Comparison of ENCODE assay signal across 15 cellular contexts in genomic region chr6:138569970-138570715, GRCh38.
A peak's percentile ranks its signal among the peaks of the same experiment; 100 is the strongest.
DNase-seq lines count a peak whose midpoint lies in the region; ATAC-seq and TF ChIP-seq lines count a peak whose summit lies in the region.
"Had no signal": no experiment of that assay in that cellular context is flagged by ENCODE, and none has a peak within 500 bp of the region (broad histone marks: within the 10 kb centered on the region; RNA-seq: fewer than 3 reads in every experiment).

No MANE protein-coding gene starts in this region.

- no peak for TF ChIP-seq POLR2A in body of pancreas (IDR thresholded peaks at IDR 0.05)

- H3K4me2 ChIP-seq in neural cell (ENCODE audit: low read length) = peak overlapping the region; percentile 86

- H3K9me2 ChIP-seq in neural cell (ENCODE audit: insufficient read depth, low read length) = no peaks in the 10 kb centered on the region

- H3K4me3 ChIP-seq in HUES6 (ENCODE audit: low read depth, low read length) (peak overlapping the region; percentile 49; the same call in 1 of the 2 replicates), dorsolateral prefrontal cortex (peak overlapping the region in 33 of 59 donors; percentile 1 to 55 (median 43)), neural cell (ENCODE audit: low read length) (peak overlapping the region; percentile 67), body of pancreas (no peak overlapping the region)

- H3K79me2 ChIP-seq in neural cell (replicated peaks; ENCODE audit: insufficient read depth, low read length) = peaks cover 38% of the 10 kb centered on the region

- H3K9ac ChIP-seq in HUES6 (ENCODE audit: low read length) = no peak overlapping the region
- peak overlapping the region; percentile 0 for H3K9ac ChIP-seq in neural cell (ENCODE audit: low read length)

- H3K27ac ChIP-seq in HUES6 (ENCODE audit: low read depth, low read length) (no peak overlapping the region), dorsolateral prefrontal cortex (peak overlapping the region in 2 of 59 donors; percentile 30 to 49), neural cell (ENCODE audit: low read length) (peak overlapping the region; percentile 54), body of pancreas (peak overlapping the region in 1 of 4 donors; percentile 29)

- H3K4me1 ChIP-seq in HUES6 (ENCODE audit: control insufficient read depth, insufficient read depth, low read length) (peaks cover 29% of the 10 kb centered on the region), body of pancreas (peaks cover 10% of the 10 kb centered on the region)

- no peak for TF ChIP-seq EP300 in neural cell (conservative IDR thresholded peaks at IDR 0.05; ENCODE audit: poor library complexity, severe bottlenecking)

- H2AFZ ChIP-seq in neural cell (ENCODE audit: low read depth, low read length) = no peak overlapping the region

- H3K36me3 ChIP-seq in HUES6 (ENCODE audit: control insufficient read depth, insufficient read depth, low read length) (no peaks in the 10 kb centered on the region), neural cell (ENCODE audit: insufficient read depth, low read length) (no peaks in the 10 kb centered on the region), body of pancreas (replicated peaks in 1 of 2; ENCODE audit: insufficient read depth in 1 of 2, low read depth in 2 of 2) (no peaks in the 10 kb centered on the region)

- H3F3A ChIP-seq in neural cell (ENCODE audit: insufficient read depth, low read length, poor library complexity, severe bottlenecking) = no peaks in the 10 kb centered on the region

- TF ChIP-seq CTCF in dorsolateral prefrontal cortex (IDR thresholded peaks at IDR 0.05 in 54 of 56, conservative IDR thresholded peaks at IDR 0.05 in 2 of 56; ENCODE audit: low read depth in 1 of 56, partially characterized antibody in 56 of 56) (no peak), neural cell (IDR thresholded peaks at IDR 0.05; ENCODE audit: poor library complexity, severe bottlenecking) (no peak), body of pancreas (IDR thresholded peaks at IDR 0.05) (no peak)

- ATAC-seq in body of pancreas = no peak
- ATAC-seq in GM18502 (IDR thresholded peaks at IDR 0.05; ENCODE audit: poor library complexity, unreplicated experiment) = no peak
- ATAC-seq in HG03280 (IDR thresholded peaks at IDR 0.05; ENCODE audit: unreplicated experiment) = no peak
- ATAC-seq: activated naive CD4-positive, alpha-beta T cell treated with anti-CD3 and anti-CD28 coated beads, Interleukin-2, amount 50 U/mL, for 72 hours; stimulated activated naive CD8-positive, alpha-beta T cell treated with anti-CD3 and anti-CD28 coated beads, Interleukin-15, Interleukin-2, amounts not matched to agents 100 U/mL and 50 U/mL, for 24 hours had no signal

- no peak for TF ChIP-seq RAD21 in neural cell (conservative IDR thresholded peaks at IDR 0.05)

- H3K27me3 ChIP-seq in HUES6 (ENCODE audit: control insufficient read depth, insufficient read depth, low read length) (no peaks in the 10 kb centered on the region), dorsolateral prefrontal cortex (peaks cover 0 to 72% (median 44%) of the 10 kb centered on the region in 45 donors), neural cell (ENCODE audit: insufficient read depth, low read depth, low read length) (no peaks in the 10 kb centered on the region), body of pancreas (no peaks in the 10 kb centered on the region)

- intact Hi-C loops in dorsolateral prefrontal cortex (cut with DNase I) (no loop called here), body of pancreas (cut with DNase I) (no loop called here)

- H3K9me3 ChIP-seq in HUES6 (ENCODE audit: control insufficient read depth, insufficient read depth, low read depth, low read length) (no peaks in the 10 kb centered on the region), neural cell (ENCODE audit: low read length) (no peaks in the 10 kb centered on the region), body of pancreas (no peaks in the 10 kb centered on the region)

- DNase-seq in AG08396 (ENCODE audit: low spot score) = peak; percentile 32
- DNase-seq in dorsolateral prefrontal cortex = no peak
- DNase-seq in body of pancreas = no peak
- DNase-seq in NOMO-1 treated with dmso at 0.1 percent for 144 hours (lab: John Stamatoyannopoulos, UW; ENCODE audit: unreplicated experiment) = no peak
- DNase-seq: activated CD4-positive, alpha-beta T cell treated with anti-CD3 and anti-CD28 coated beads for 48 hours; GOT3; hippocampal formation; left ventricle myocardium superior; NCI-H748 treated with DMSO at 0.1 percent for 48 hours; stimulated activated naive CD8-positive, alpha-beta T cell treated with anti-CD3 and anti-CD28 coated beads, Interleukin-15, Interleukin-2, amounts not matched to agents 100 U/mL and 50 U/mL, for 24 hours had no signal

- WGBS in body of pancreas, 2 donors = 77 to 81% methylated on average over 6 of the region's 6 CpGs

- no peaks in the 10 kb centered on the region for H4K20me1 ChIP-seq in neural cell (ENCODE audit: insufficient read depth)

TF ChIP-seq in neural cell, 6 proteins besides CTCF, POLR2A, EP300 and RAD21:
- peak; percentile 21 for TF ChIP-seq MXI1 (conservative IDR thresholded peaks at IDR 0.05; ENCODE audit: poor library complexity, severe bottlenecking)
- no peak for TF ChIP-seq TAF1 (IDR thresholded peaks at IDR 0.05; ENCODE audit: low read depth)
- no peak for TF ChIP-seq POLR2AphosphoS5 (IDR thresholded peaks at IDR 0.05)
- no peak for TF ChIP-seq EZH2 (IDR thresholded peaks at IDR 0.05; ENCODE audit: borderline replicate concordance, insufficient read depth, low read length, poor library complexity, severe bottlenecking)
TF ChIP-seq in neural cell: peak in this region for 1.

Comparison
In these comparisons a context has a peak if more than half of its experiments do, and no peak if none do; other contexts are left out.
1. H3K4me3 ChIP-seq: peak in HUES6 (single experiment), dorsolateral prefrontal cortex (33 of 59) and neural cell (single experiment); none in body of pancreas (0 of 2).